Comparison of ENCODE assay signal across 24 cellular contexts in genomic region chr2:226712941-226713340, GRCh38.
"Had no signal": no experiment of that assay in that cellular context is flagged by ENCODE, and none has a peak within 500 bp of the region (broad histone marks: within the 10 kb centered on the region; RNA-seq: fewer than 3 reads in every experiment).

No MANE protein-coding gene starts in this region.

- DNase-seq: Karpas-422; KG1; MG63; NCI-H1092; NCI-H1105 treated with DMSO at 0.1 percent for 48 hours; NCI-H1417 treated with DMSO at 0.1 percent for 48 hours; NCI-H146; NCI-H1694 treated with DMSO at 0.1 percent for 48 hours; NCI-H2081; NCI-H2107; NCI-H2171 treated with DMSO at 0.1 percent for 48 hours; NCI-H2227 treated with DMSO at 0.1 percent for 48 hours; NCI-H524; NCI-H526 treated with DMSO at 0.1 percent for 48 hours; NCI-H748 treated with DMSO at 0.1 percent for 48 hours; NK-92 treated with Interleukin-12 subunit alpha and Interleukin-12 subunit beta, amount 100 ng/mL, for 24 hours; PC-9; Peyer's patch; SHP77 treated with DMSO at 0.1 percent for 48 hours; SJCRH30 had no signal

- H3K27me3 ChIP-seq: MG63, Peyer's patch, SJCRH30 had no signal

- ATAC-seq: Right ventricle myocardium inferior, SK-N-SH treated with all-trans-retinoic acid at 6 μM for 48 hours had no signal

- H3K27ac Mint-ChIP-seq: IgD-negative memory B cell had no signal

- H3K36me3 ChIP-seq: MG63, Peyer's patch, SJCRH30 had no signal

- H3K4me3 Mint-ChIP-seq: IgD-negative memory B cell had no signal

- H3K9me3 ChIP-seq: MG63, Peyer's patch, SJCRH30 had no signal

- H3K4me3 ChIP-seq: MG63, PC-9, Peyer's patch, SJCRH30 had no signal

- H3K4me1 ChIP-seq: Peyer's patch, SJCRH30 had no signal

- H3K27ac ChIP-seq: HL-60, PC-9, Peyer's patch, SJCRH30 had no signal
